Comparison of ENCODE assay signal across 19 cellular contexts in the genomic region with DNA sequence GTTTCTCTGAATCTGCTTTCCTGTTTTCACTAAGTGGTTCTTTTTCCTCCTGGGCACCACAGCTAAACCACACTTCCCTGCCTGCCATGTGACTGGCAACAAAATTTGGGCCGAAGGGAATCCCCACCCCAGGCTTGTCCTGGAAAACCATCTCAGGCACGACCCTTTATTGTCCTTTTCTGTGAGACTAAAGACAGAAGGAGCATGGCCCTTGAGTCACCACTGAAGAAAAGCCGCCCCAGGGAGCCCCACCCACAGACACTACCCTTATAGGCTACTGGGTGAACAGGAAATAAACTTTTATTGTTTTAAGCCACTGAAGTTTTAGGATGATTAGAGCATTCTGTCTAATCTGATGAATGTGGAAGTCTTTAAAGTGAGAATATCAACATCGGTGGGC.
DNase-seq lines count a peak whose midpoint lies in the region; ATAC-seq lines count a peak whose summit lies in the region.
"Had no signal": no experiment of that assay in that cellular context is flagged by ENCODE, and none has a peak within 500 bp of the region (broad histone marks: within the 10 kb centered on the region; RNA-seq: fewer than 3 reads in every experiment).

No MANE protein-coding gene starts in this region.

- H3K9ac ChIP-seq in neuronal stem cell (ENCODE audit: low read depth, low read length, poor library complexity): no peak overlapping the region

- H3K18ac ChIP-seq in neuronal stem cell (ENCODE audit: low read length): peak overlapping the region; percentile 8

- no peak overlapping the region for H2BK5ac ChIP-seq in neuronal stem cell (ENCODE audit: low read length)

- H3K9me3 ChIP-seq in neuronal stem cell (replicated peaks in 1 of 2; ENCODE audit: control insufficient read depth in 2 of 2, insufficient read depth in 1 of 2, low read depth in 1 of 2, low read length in 2 of 2): peaks cover 0 to 1% of the 10 kb centered on the region in 2 donors
- no peaks in the 10 kb centered on the region for H3K9me3 ChIP-seq in naive thymus-derived CD4-positive, alpha-beta T cell (ENCODE audit: control insufficient read depth in 2 of 3, low read length in 3 of 3)
- H3K9me3 ChIP-seq: breast epithelium, heart left ventricle had no signal

- peak; percentile 20 for DNase-seq in activated CD4-positive, alpha-beta T cell treated with anti-CD3 and anti-CD28 coated beads for 48 hours
- DNase-seq in activated CD4-positive, alpha-beta T cell treated with anti-CD3 and anti-CD28 coated beads, Interleukin-2, amount 50 U/mL, for 4 hours: no peak
- peak; percentile 26 for DNase-seq in ELR (ENCODE audit: low read depth)
- peak; percentile 25 for DNase-seq in UCSD-AML1 (lab: John Stamatoyannopoulos, UW; ENCODE audit: unreplicated experiment)
- no peak for DNase-seq in neuronal stem cell (ENCODE audit: low spot score)
- DNase-seq in naive thymus-derived CD4-positive, alpha-beta T cell: no peak
- no peak for DNase-seq in iPS-NIHi7 (ENCODE audit: extremely low spot score)
- no peak for DNase-seq in T-helper 2 cell treated with Interferon-gamma antibody and Interleukin-4, amounts not matched to agents 5 μg/mL and 100 μg/mL, for 36 hours (ENCODE audit: low spot score)
- DNase-seq: 8988T; cortex of kidney; EL; heart left ventricle; NCI-H2171 treated with DMSO at 0.1 percent for 48 hours; NCI-H526; Right ventricle myocardium superior; stimulated activated CD4-positive, alpha-beta T cell treated with anti-CD3 and anti-CD28 coated beads, Interleukin-4, amount 100 ng/mL, for 24 hours had no signal

- peaks cover 0 to 4% (median 0%) of the 10 kb centered on the region in 11 donors for H3K9me3 Mint-ChIP-seq in naive thymus-derived CD4-positive, alpha-beta T cell
- H3K9me3 Mint-ChIP-seq in T-helper 2 cell treated with Interferon-gamma antibody and Interleukin-4, amounts not matched to agents 5 μg/mL and 100 μg/mL, for 36 hours: no peaks in the 10 kb centered on the region

- H3K36me3 Mint-ChIP-seq in naive thymus-derived CD4-positive, alpha-beta T cell: no peaks in the 10 kb centered on the region
- H3K36me3 Mint-ChIP-seq in T-helper 2 cell treated with Interferon-gamma antibody and Interleukin-4, amounts not matched to agents 5 μg/mL and 100 μg/mL, for 36 hours (ENCODE audit: low read depth): no peaks in the 10 kb centered on the region

- no peak overlapping the region for H2BK12ac ChIP-seq in neuronal stem cell (ENCODE audit: low read length)

- H2AFZ ChIP-seq in neuronal stem cell (ENCODE audit: low read length): no peak overlapping the region

- no peak overlapping the region for H3K14ac ChIP-seq in neuronal stem cell (ENCODE audit: low read length)

- peak overlapping the region in 1 of 9 donors; percentile 44 for H3K27ac Mint-ChIP-seq in naive thymus-derived CD4-positive, alpha-beta T cell
- H3K27ac Mint-ChIP-seq in T-helper 2 cell treated with Interferon-gamma antibody and Interleukin-4, amounts not matched to agents 5 μg/mL and 100 μg/mL, for 36 hours: no peak overlapping the region

- peaks cover 0 to 26% of the 10 kb centered on the region in 2 donors for H3K4me1 ChIP-seq in neuronal stem cell (ENCODE audit: control insufficient read depth in 2 of 2, insufficient read depth in 1 of 2, low read depth in 1 of 2, low read length in 2 of 2)
- H3K4me1 ChIP-seq in naive thymus-derived CD4-positive, alpha-beta T cell (ENCODE audit: control insufficient read depth in 2 of 2, insufficient read depth in 2 of 2, low read length in 2 of 2): no peaks in the 10 kb centered on the region
- H3K4me1 ChIP-seq: breast epithelium, heart left ventricle had no signal

- CTCF ChIA-PET in naive thymus-derived CD4-positive, alpha-beta T cell (lab: Charles Lee): no interaction called here

- H3K79me1 ChIP-seq in neuronal stem cell (ENCODE audit: low read depth, low read length): no peaks in the 10 kb centered on the region

- peak overlapping the region in 1 of 10 donors; percentile 14 for H3K4me3 Mint-ChIP-seq in naive thymus-derived CD4-positive, alpha-beta T cell
- H3K4me3 Mint-ChIP-seq in T-helper 2 cell treated with Interferon-gamma antibody and Interleukin-4, amounts not matched to agents 5 μg/mL and 100 μg/mL, for 36 hours: no peak overlapping the region
- H3K4me3 Mint-ChIP-seq: IgD-negative memory B cell had no signal

- no peak overlapping the region for H3K23ac ChIP-seq in neuronal stem cell (ENCODE audit: low read depth, low read length, poor library complexity)

- no peaks in the 10 kb centered on the region for H3K36me3 ChIP-seq in neuronal stem cell (replicated peaks in 1 of 2; ENCODE audit: control insufficient read depth in 2 of 2, insufficient read depth in 2 of 2, low read length in 2 of 2)
- no peaks in the 10 kb centered on the region for H3K36me3 ChIP-seq in naive thymus-derived CD4-positive, alpha-beta T cell (ENCODE audit: control insufficient read depth in 2 of 3, insufficient read depth in 3 of 3, low read length in 3 of 3)
- H3K36me3 ChIP-seq: breast epithelium, heart left ventricle had no signal

- peaks cover 0 to 3% (median 0%) of the 10 kb centered on the region in 5 donors for H3K27me3 Mint-ChIP-seq in naive thymus-derived CD4-positive, alpha-beta T cell
- no peaks in the 10 kb centered on the region for H3K27me3 Mint-ChIP-seq in T-helper 2 cell treated with Interferon-gamma antibody and Interleukin-4, amounts not matched to agents 5 μg/mL and 100 μg/mL, for 36 hours (ENCODE audit: low read depth)

- no peak overlapping the region for H2AK5ac ChIP-seq in neuronal stem cell (ENCODE audit: low read depth, low read length)

- H4K91ac ChIP-seq in neuronal stem cell (ENCODE audit: low read depth, low read length, poor library complexity): no peak overlapping the region

- POLR2A ChIA-PET in naive thymus-derived CD4-positive, alpha-beta T cell (lab: Charles Lee): no interaction called here

- H2BK15ac ChIP-seq in neuronal stem cell (ENCODE audit: low read length): no peak overlapping the region

- WGBS in neuronal stem cell (ENCODE audit: extremely low coverage in 2 of 2, insufficient read length in 2 of 2, insufficient replicate concordance in 1 of 2), 2 donors: no CpG with 5 or more reads among the region's 4 CpGs

- no peak overlapping the region for H4K8ac ChIP-seq in neuronal stem cell (ENCODE audit: low read depth, low read length)

- H3K27me3 ChIP-seq in neuronal stem cell (ENCODE audit: control insufficient read depth in 3 of 3, insufficient read depth in 3 of 3, low read depth in 1 of 3, low read length in 3 of 3): peaks cover 0 to 3% (median 0%) of the 10 kb centered on the region in 3 experiments
- H3K27me3 ChIP-seq in naive thymus-derived CD4-positive, alpha-beta T cell (ENCODE audit: control insufficient read depth in 2 of 2, insufficient read depth in 2 of 2, low read length in 2 of 2): no peaks in the 10 kb centered on the region

- H3K4me2 ChIP-seq in neuronal stem cell (ENCODE audit: insufficient read depth, low read length, poor library complexity, severe bottlenecking): no peak overlapping the region

- peaks cover 5 to 16% (median 9%) of the 10 kb centered on the region in 7 donors for H3K4me1 Mint-ChIP-seq in naive thymus-derived CD4-positive, alpha-beta T cell
- peaks cover 9% of the 10 kb centered on the region for H3K4me1 Mint-ChIP-seq in T-helper 2 cell treated with Interferon-gamma antibody and Interleukin-4, amounts not matched to agents 5 μg/mL and 100 μg/mL, for 36 hours (ENCODE audit: low read depth)

- no peak overlapping the region for H3K4ac ChIP-seq in neuronal stem cell (ENCODE audit: low read length)

- intact Hi-C loops in naive thymus-derived CD4-positive, alpha-beta T cell (cut with micrococcal nuclease): no loop called here

- H2BK120ac ChIP-seq in neuronal stem cell (ENCODE audit: low read depth, low read length): no peak overlapping the region

- no peak overlapping the region for H3K4me3 ChIP-seq in neuronal stem cell (ENCODE audit: low read length in 2 of 2)
- no peak overlapping the region for H3K4me3 ChIP-seq in naive thymus-derived CD4-positive, alpha-beta T cell (ENCODE audit: low read length)
- H3K4me3 ChIP-seq: breast epithelium, heart left ventricle had no signal

- H3K27ac ChIP-seq in neuronal stem cell (replicated peaks; ENCODE audit: low read length): no peak overlapping the region
- no peak overlapping the region for H3K27ac ChIP-seq in naive thymus-derived CD4-positive, alpha-beta T cell (ENCODE audit: low read depth, low read length)
- H3K27ac ChIP-seq: breast epithelium, heart left ventricle had no signal

- ATAC-seq in naive thymus-derived CD4-positive, alpha-beta T cell: no peak
- ATAC-seq: heart left ventricle, left lobe of liver had no signal

Comparison
In these comparisons a context has a peak if more than half of its experiments do, and no peak if none do; other contexts are left out.
1. DNase-seq: peak in activated CD4-positive, alpha-beta T cell treated with anti-CD3 and anti-CD28 coated beads for 48 hours (single experiment), ELR (single experiment) and UCSD-AML1 (single experiment); none in activated CD4-positive, alpha-beta T cell treated with anti-CD3 and anti-CD28 coated beads, Interleukin-2, amount 50 U/mL, for 4 hours (0 of 2), neuronal stem cell (single experiment), naive thymus-derived CD4-positive, alpha-beta T cell (0 of 9), iPS-NIHi7 (single experiment) and T-helper 2 cell treated with Interferon-gamma antibody and Interleukin-4, amounts not matched to agents 5 μg/mL and 100 μg/mL, for 36 hours (single experiment).